16 cellular contexts compared by ENCODE assay signal in genomic region chr2:133240505-133241230, GRCh38.
A peak's percentile ranks its signal among the peaks of the same experiment; 100 is the strongest.
DNase-seq lines count a peak whose midpoint lies in the region; ATAC-seq, FAIRE-seq and TF ChIP-seq lines count a peak whose summit lies in the region.
"Had no signal": no experiment of that assay in that cellular context is flagged by ENCODE, and none has a peak within 500 bp of the region (broad histone marks: within the 10 kb centered on the region; RNA-seq: fewer than 3 reads in every experiment).

No MANE protein-coding gene starts in this region.

- H2AFZ ChIP-seq in ACC112 (ENCODE audit: low read length, unreplicated experiment) (peak overlapping the region; percentile 70), GM23248 (peak overlapping the region; percentile 71), astrocyte (ENCODE audit: low read depth, low read length) (peak overlapping the region; percentile 18), keratinocyte (ENCODE audit: control insufficient read depth, low read length) (no peak overlapping the region)
- H2AFZ ChIP-seq: parathyroid adenoma had no signal

- H4K8ac ChIP-seq in mesendoderm (ENCODE audit: low read depth, low read length), result no peak overlapping the region

- H3K4me2 ChIP-seq in GM23248 (ENCODE audit: unreplicated experiment) (peak overlapping the region; percentile 78), astrocyte (ENCODE audit: low read length) (peak overlapping the region; percentile 82), keratinocyte (ENCODE audit: control insufficient read depth, extremely low read depth, insufficient read depth, low read depth, low read length) (peak overlapping the region; percentile 17), mesendoderm (ENCODE audit: low read length) (no peak overlapping the region)

- H3K4me1 Mint-ChIP-seq in astrocyte (ENCODE audit: low read depth, unreplicated experiment), result no peaks in the 10 kb centered on the region

- WGBS in GM23248 (ENCODE audit: low coverage in 1 of 2, low lambda C conversion rate in 2 of 2, missing lambda C conversion rate in 2 of 2), 2 experiments, result 31% methylated on average over 5 of the region's 5 CpGs
- no CpG with 5 or more reads among the region's 5 CpGs for WGBS in mesendoderm (ENCODE audit: extremely low coverage, insufficient coverage, low lambda C conversion rate)

- H3K9ac ChIP-seq in GM23248, result peak overlapping the region; percentile 65
- H3K9ac ChIP-seq in astrocyte (ENCODE audit: low read length), result peak overlapping the region; percentile 69
- H3K9ac ChIP-seq in keratinocyte (ENCODE audit: control insufficient read depth, extremely low read depth, insufficient read depth, low read length), result no peak overlapping the region
- H3K9ac ChIP-seq in mesendoderm (ENCODE audit: low read length), result no peak overlapping the region
- H3K9ac ChIP-seq: parathyroid adenoma had no signal

- TF ChIP-seq CTCF in astrocyte (IDR thresholded peaks at IDR 0.05; ENCODE audit: insufficient read depth, low read depth, low read length) (no peak), keratinocyte (optimal IDR thresholded peaks at IDR 0.05 in 1 of 3, IDR thresholded peaks at IDR 0.05 in 1 of 3, conservative IDR thresholded peaks at IDR 0.05 in 1 of 3; ENCODE audit: extremely low read depth in 1 of 3, insufficient read depth in 2 of 3, low read length in 3 of 3) (no peak)

- no peaks in the 10 kb centered on the region for H3K79me1 ChIP-seq in mesendoderm (ENCODE audit: low read length)

- no peak overlapping the region for H2AK5ac ChIP-seq in mesendoderm (ENCODE audit: low read length)

- H3K36me3 Mint-ChIP-seq in astrocyte (ENCODE audit: low read depth, unreplicated experiment), result no peaks in the 10 kb centered on the region

- H3K4me3 ChIP-seq in ACC112 (ENCODE audit: low read depth, low read length), result peak overlapping the region; percentile 75
- peak overlapping the region; percentile 71 for H3K4me3 ChIP-seq in GM23248
- peak overlapping the region; percentile 55 for H3K4me3 ChIP-seq in astrocyte (ENCODE audit: insufficient read depth, low read depth, low read length)
- no peak overlapping the region for H3K4me3 ChIP-seq in keratinocyte (ENCODE audit: control insufficient read depth in 2 of 3, extremely low read depth in 1 of 3, insufficient read depth in 2 of 3, low read depth in 1 of 3, low read length in 3 of 3)
- no peak overlapping the region for H3K4me3 ChIP-seq in mesendoderm (ENCODE audit: low read length)

- H3F3A ChIP-seq in GM23248 (ENCODE audit: insufficient read depth), result peaks cover 20% of the 10 kb centered on the region

- no peak overlapping the region for H3K23ac ChIP-seq in mesendoderm (ENCODE audit: low read length)

- H3K27me3 ChIP-seq in ACC112 (ENCODE audit: insufficient read depth, low read length), result no peaks in the 10 kb centered on the region
- no peaks in the 10 kb centered on the region for H3K27me3 ChIP-seq in GM23248 (replicated peaks; ENCODE audit: insufficient read depth)
- no peaks in the 10 kb centered on the region for H3K27me3 ChIP-seq in astrocyte (ENCODE audit: insufficient read depth, low read length)
- H3K27me3 ChIP-seq in keratinocyte (ENCODE audit: control insufficient read depth, extremely low read depth, insufficient read depth, low read length), result no peaks in the 10 kb centered on the region
- H3K27me3 ChIP-seq in mesendoderm (ENCODE audit: insufficient read depth, low read length, poor library complexity), result no peaks in the 10 kb centered on the region

- no peak overlapping the region for H3K18ac ChIP-seq in mesendoderm (ENCODE audit: low read length)

- peak overlapping the region; percentile 8; the same call in 1 of the 2 replicates for H3K27ac ChIP-seq in ACC112 (ENCODE audit: low read depth, low read length)
- H3K27ac ChIP-seq in GM23248, result peak overlapping the region; percentile 59
- H3K27ac ChIP-seq in astrocyte (ENCODE audit: low read depth, low read length), result no peak overlapping the region
- H3K27ac ChIP-seq in keratinocyte (ENCODE audit: control insufficient read depth, insufficient read depth, low read length), result no peak overlapping the region
- no peak overlapping the region for H3K27ac ChIP-seq in mesendoderm (ENCODE audit: low read depth, low read length)
- H3K27ac ChIP-seq: C4-2B, parathyroid adenoma had no signal

- H3K9me3 ChIP-seq in GM23248 (ENCODE audit: low read depth) (no peaks in the 10 kb centered on the region), astrocyte (ENCODE audit: insufficient read depth, low read depth, low read length) (no peaks in the 10 kb centered on the region), keratinocyte (ENCODE audit: control insufficient read depth, low read depth, low read length) (no peaks in the 10 kb centered on the region)

- peaks cover 5% of the 10 kb centered on the region for H3K4me1 ChIP-seq in ACC112 (ENCODE audit: control insufficient read depth, insufficient read depth, low read length, unreplicated experiment)
- H3K4me1 ChIP-seq in GM23248 (ENCODE audit: insufficient read depth), result peaks cover 15% of the 10 kb centered on the region; the same call in 1 of the 2 replicates
- peaks cover 5% of the 10 kb centered on the region for H3K4me1 ChIP-seq in astrocyte (ENCODE audit: insufficient read depth, low read length)
- H3K4me1 ChIP-seq in keratinocyte (ENCODE audit: control insufficient read depth, extremely low read depth, insufficient read depth, low read length), result peaks cover 2% of the 10 kb centered on the region
- no peaks in the 10 kb centered on the region for H3K4me1 ChIP-seq in mesendoderm (ENCODE audit: control insufficient read depth, low read depth, low read length)
- H3K4me1 ChIP-seq: parathyroid adenoma had no signal

- DNase-seq in GM23248, result peak; percentile 34
- peak; percentile 9 for DNase-seq in astrocyte (ENCODE audit: low read depth)
- DNase-seq in keratinocyte (ENCODE audit: low read depth, low spot score), result no peak
- DNase-seq in NCI-H1092 (lab: John Stamatoyannopoulos, UW), result no peak
- DNase-seq in mesendoderm, result no peak
- DNase-seq: effector CD4-positive, alpha-beta T cell; midbrain; NCI-H187; stimulated activated CD4-positive, alpha-beta T cell treated with anti-CD3 and anti-CD28 coated beads, Interleukin-4, amount 100 ng/mL, for 1 hour; stimulated activated naive CD4-positive, alpha-beta T cell had no signal

- H3K9me3 Mint-ChIP-seq in astrocyte (ENCODE audit: unreplicated experiment), result no peaks in the 10 kb centered on the region

- ATAC-seq in GM21360 (IDR thresholded peaks at IDR 0.05; ENCODE audit: unreplicated experiment), result no peak
- ATAC-seq in HG02840 (IDR thresholded peaks at IDR 0.05; ENCODE audit: low FRiP score, unreplicated experiment), result no peak
- ATAC-seq: activated CD4-positive, CD25-positive, alpha-beta regulatory T cell treated with anti-CD3 and anti-CD28 coated beads, Interleukin-2, amount 50 U/mL, for 24 hours had no signal

- H3K9me1 ChIP-seq in keratinocyte (ENCODE audit: control insufficient read depth, extremely low read depth, insufficient read depth, low read length), result no peaks in the 10 kb centered on the region

- no peak for FAIRE-seq in astrocyte (lab: Jason Lieb, UNC)
- no peak for FAIRE-seq in keratinocyte (lab: Jason Lieb, UNC)

- H3K4me3 Mint-ChIP-seq in astrocyte (ENCODE audit: unreplicated experiment), result no peak overlapping the region

- H4K20me1 ChIP-seq in GM23248 (ENCODE audit: insufficient read depth), result no peaks in the 10 kb centered on the region
- no peaks in the 10 kb centered on the region for H4K20me1 ChIP-seq in astrocyte (ENCODE audit: insufficient read depth, low read length)
- H4K20me1 ChIP-seq in keratinocyte (ENCODE audit: control insufficient read depth, extremely low read depth, insufficient read depth, low read length), result no peaks in the 10 kb centered on the region

- in situ Hi-C loops in GM23248 (cut with MboI), result no loop called here

- dilution Hi-C loops in keratinocyte (cut with MboI; ENCODE audit: extremely low pct_ligation_motif_present, low sequenced_read_pairs), result no loop called here

- no peak overlapping the region for H2BK15ac ChIP-seq in mesendoderm (replicated peaks; ENCODE audit: low read depth)

- no peaks in the 10 kb centered on the region for H3K9me2 ChIP-seq in GM23248 (ENCODE audit: insufficient read depth)

- no peak overlapping the region for H2BK5ac ChIP-seq in mesendoderm (ENCODE audit: low read length)

- H3K79me2 ChIP-seq in ACC112 (ENCODE audit: control insufficient read depth, insufficient read depth, low read length, unreplicated experiment), result no peaks in the 10 kb centered on the region
- no peaks in the 10 kb centered on the region for H3K79me2 ChIP-seq in GM23248 (ENCODE audit: insufficient read depth)
- no peaks in the 10 kb centered on the region for H3K79me2 ChIP-seq in astrocyte (ENCODE audit: insufficient read depth, low read length)
- no peaks in the 10 kb centered on the region for H3K79me2 ChIP-seq in keratinocyte (ENCODE audit: control insufficient read depth, insufficient read depth, low read length)
- no peaks in the 10 kb centered on the region for H3K79me2 ChIP-seq in mesendoderm (ENCODE audit: control insufficient read depth, insufficient read depth, low read length)
- H3K79me2 ChIP-seq: parathyroid adenoma had no signal

- no peak overlapping the region for H3K56ac ChIP-seq in mesendoderm (ENCODE audit: low read length)

- no peaks in the 10 kb centered on the region for H3K27me3 Mint-ChIP-seq in astrocyte (ENCODE audit: low read depth, unreplicated experiment)

- H3K4ac ChIP-seq in mesendoderm (ENCODE audit: low read depth, low read length), result no peak overlapping the region

- H2BK120ac ChIP-seq in mesendoderm (ENCODE audit: low read depth, low read length), result no peak overlapping the region

- H3K36me3 ChIP-seq in ACC112 (ENCODE audit: insufficient read depth, low read length) (no peaks in the 10 kb centered on the region), GM23248 (ENCODE audit: low read depth) (no peaks in the 10 kb centered on the region), astrocyte (ENCODE audit: insufficient read depth, low read length) (no peaks in the 10 kb centered on the region), keratinocyte (ENCODE audit: control insufficient read depth in 2 of 2, extremely low read depth in 1 of 2, insufficient read depth in 2 of 2, low read length in 2 of 2) (no peaks in the 10 kb centered on the region), mesendoderm (ENCODE audit: control insufficient read depth, insufficient read depth, low read length) (no peaks in the 10 kb centered on the region)

- no peak overlapping the region for H3K27ac Mint-ChIP-seq in astrocyte (ENCODE audit: unreplicated experiment)

- H4K5ac ChIP-seq in mesendoderm (ENCODE audit: low read length), result no peak overlapping the region

Comparison
In these comparisons a context has a peak if more than half of its experiments do, and no peak if none do; other contexts are left out.
1. H3K27ac ChIP-seq: peak in ACC112 (single experiment) and GM23248 (single experiment); none in astrocyte (single experiment), keratinocyte (single experiment) and mesendoderm (single experiment).
2. H3K4me3 ChIP-seq: peak in ACC112 (single experiment), GM23248 (single experiment) and astrocyte (single experiment); none in keratinocyte (0 of 3) and mesendoderm (single experiment).
3. DNase-seq: peak in GM23248 (single experiment) and astrocyte (single experiment); none in keratinocyte (single experiment), NCI-H1092 (single experiment) and mesendoderm (single experiment).
4. H3K9ac ChIP-seq: peak in GM23248 (single experiment) and astrocyte (single experiment); none in keratinocyte (single experiment) and mesendoderm (single experiment).